18 cellular contexts compared by ENCODE assay signal in the genomic region with DNA sequence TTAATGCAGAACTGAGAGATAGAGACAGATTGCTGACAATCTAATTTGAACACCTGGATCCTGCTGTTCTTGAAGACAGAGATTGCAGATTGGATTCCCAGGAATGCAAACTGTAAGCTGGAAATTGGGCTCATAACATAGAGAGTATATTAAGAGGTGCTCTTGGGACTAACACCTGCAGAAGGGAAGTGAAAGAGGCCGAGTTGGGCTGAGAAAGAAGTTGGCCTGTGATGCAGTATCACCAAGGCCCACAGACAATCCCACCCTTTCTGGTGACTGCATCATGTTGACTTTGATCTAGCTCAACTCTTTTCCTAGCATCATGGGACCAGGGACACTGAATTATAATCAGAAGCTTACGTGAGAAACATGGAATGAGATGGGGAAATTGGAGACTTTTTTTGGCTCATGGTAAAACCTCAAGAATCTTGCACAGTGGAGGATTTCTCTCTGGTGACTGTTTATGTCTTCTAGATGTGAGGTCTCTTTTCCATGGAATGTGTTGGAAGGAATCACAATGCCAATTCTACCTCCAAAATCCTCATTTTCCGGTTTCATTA.
"Had no signal": no experiment of that assay in that cellular context is flagged by ENCODE, and none has a peak within 500 bp of the region (broad histone marks: within the 10 kb centered on the region; RNA-seq: fewer than 3 reads in every experiment).

No MANE protein-coding gene starts in this region.

- ATAC-seq: activated naive CD8-positive, alpha-beta T cell treated with anti-CD3 and anti-CD28 coated beads, Interleukin-2, amount 50 U/mL, for 24 hours; left lobe of liver; natural killer cell treated with Interleukin-12 subunit alpha and Interleukin-12 subunit beta and Interleukin-15 and Interleukin-18, amount 100 ng/mL, for 72 hours; right cardiac atrium had no signal

- FAIRE-seq: islet of Langerhans had no signal

- H3K4me1 Mint-ChIP-seq: activated B cell treated with CpG ODN at 0.5 μM for 24 hours; activated CD4-positive, alpha-beta T cell treated with anti-CD3 and anti-CD28 coated beads, Interleukin-2, amount 10 ng/mL, durations not matched to agents 7 days and 5 days; activated naive CD8-positive, alpha-beta T cell treated with anti-CD3 and anti-CD28 coated beads, Interleukin-2, amount 50 U/mL, for 24 hours had no signal

- H3K4me3 Mint-ChIP-seq: activated B cell treated with CpG ODN at 0.5 μM for 24 hours; activated CD4-positive, alpha-beta T cell treated with anti-CD3 and anti-CD28 coated beads, Interleukin-2, amount 10 ng/mL, durations not matched to agents 7 days and 5 days; activated naive CD8-positive, alpha-beta T cell treated with anti-CD3 and anti-CD28 coated beads, Interleukin-2, amount 50 U/mL, for 24 hours; natural killer cell treated with Interleukin-12 subunit alpha and Interleukin-12 subunit beta and Interleukin-15 and Interleukin-18, amount 100 ng/mL, for 72 hours had no signal

- H3K9me3 Mint-ChIP-seq: activated B cell treated with CpG ODN at 0.5 μM for 24 hours; activated CD4-positive, alpha-beta T cell treated with anti-CD3 and anti-CD28 coated beads, Interleukin-2, amount 10 ng/mL, durations not matched to agents 7 days and 5 days; activated naive CD8-positive, alpha-beta T cell treated with anti-CD3 and anti-CD28 coated beads, Interleukin-2, amount 50 U/mL, for 24 hours had no signal

- DNase-seq: activated B cell treated with CpG ODN at 0.5 μM for 24 hours; activated CD4-positive, alpha-beta T cell treated with anti-CD3 and anti-CD28 coated beads, Interleukin-2, amount 10 ng/mL, durations not matched to agents 7 days and 5 days; activated CD8-positive, alpha-beta memory T cell treated with anti-CD3 and anti-CD28 coated beads for 24 hours; activated naive CD4-positive, alpha-beta T cell treated with Interleukin-2 at 50 U/mL for 16 hours; activated naive CD8-positive, alpha-beta T cell treated with anti-CD3 and anti-CD28 coated beads, Interleukin-2, amount 50 U/mL, for 24 hours; caudate nucleus; cortex of kidney; effector memory CD4-positive, alpha-beta T cell; glutamatergic neuron; mammary epithelial cell; nucleus accumbens; right cardiac atrium; stimulated activated CD4-positive, alpha-beta T cell treated with anti-CD3 and anti-CD28 coated beads, Interleukin-12 subunit alpha, Interleukin-12 subunit beta, amount 100 ng/mL, for 4 hours; stimulated activated naive CD4-positive, alpha-beta T cell had no signal

- H3K36me3 Mint-ChIP-seq: natural killer cell treated with Interleukin-12 subunit alpha and Interleukin-12 subunit beta and Interleukin-15 and Interleukin-18, amount 100 ng/mL, for 72 hours had no signal

- H3K27me3 Mint-ChIP-seq: activated B cell treated with CpG ODN at 0.5 μM for 24 hours; activated CD4-positive, alpha-beta T cell treated with anti-CD3 and anti-CD28 coated beads, Interleukin-2, amount 10 ng/mL, durations not matched to agents 7 days and 5 days; natural killer cell treated with Interleukin-12 subunit alpha and Interleukin-12 subunit beta and Interleukin-15 and Interleukin-18, amount 100 ng/mL, for 72 hours had no signal

- H3K27ac Mint-ChIP-seq: activated B cell treated with CpG ODN at 0.5 μM for 24 hours; activated CD4-positive, alpha-beta T cell treated with anti-CD3 and anti-CD28 coated beads, Interleukin-2, amount 10 ng/mL, durations not matched to agents 7 days and 5 days; activated naive CD8-positive, alpha-beta T cell treated with anti-CD3 and anti-CD28 coated beads, Interleukin-2, amount 50 U/mL, for 24 hours; natural killer cell treated with Interleukin-12 subunit alpha and Interleukin-12 subunit beta and Interleukin-15 and Interleukin-18, amount 100 ng/mL, for 72 hours; progenitor cell of endocrine pancreas had no signal
